ENCODE assay signal across 1 cellular context in genomic region chr3:120151796-120152195, GRCh38.
TF ChIP-seq lines count a peak whose summit lies in the region.

No MANE protein-coding gene starts in this region.

TF ChIP-seq in IMR-90, 13 proteins besides CTCF, POLR2A, EP300 and RAD21 (continued from another document):
- TF ChIP-seq ELK1 (IDR thresholded peaks at IDR 0.05; ENCODE audit: borderline replicate concordance, low read depth, low read length) (no peak), BHLHE40 (IDR thresholded peaks at IDR 0.05; ENCODE audit: low read depth, low read length) (no peak), MXI1 (IDR thresholded peaks at IDR 0.05; ENCODE audit: borderline replicate concordance, low read depth, low read length) (no peak), USF2 (IDR thresholded peaks at IDR 0.05; ENCODE audit: low read depth, low read length) (no peak), SMC3 (IDR thresholded peaks at IDR 0.05; ENCODE audit: low read depth, low read length) (no peak), NFE2L2 (IDR thresholded peaks at IDR 0.05; ENCODE audit: low read depth, low read length) (no peak), FOS (IDR thresholded peaks at IDR 0.05; ENCODE audit: low read depth, low read length) (no peak), RFX5 (IDR thresholded peaks at IDR 0.05; ENCODE audit: low read depth, low read length) (no peak), CEBPB (IDR thresholded peaks at IDR 0.05; ENCODE audit: low read depth, low read length) (no peak), MAFK (IDR thresholded peaks at IDR 0.05; ENCODE audit: low read depth, low read length) (no peak), RCOR1 (IDR thresholded peaks at IDR 0.05; ENCODE audit: insufficient replicate concordance, low read length) (no peak)
